In genomic region chr9:114181583-114182409, GRCh38 we compare ENCODE assay signal across 1 cellular context.
TF ChIP-seq lines count a peak whose summit lies in the region.

No MANE protein-coding gene starts in this region.

TF ChIP-seq in GM23338, 12 proteins besides CTCF, POLR2A, EP300 and RAD21 (continued from another document):
- TF ChIP-seq ZNF462 (CRISPR knock-in tag; IDR thresholded peaks at IDR 0.05), result no peak
